Comparison of ENCODE assay signal across 28 cellular contexts in the genomic region with DNA sequence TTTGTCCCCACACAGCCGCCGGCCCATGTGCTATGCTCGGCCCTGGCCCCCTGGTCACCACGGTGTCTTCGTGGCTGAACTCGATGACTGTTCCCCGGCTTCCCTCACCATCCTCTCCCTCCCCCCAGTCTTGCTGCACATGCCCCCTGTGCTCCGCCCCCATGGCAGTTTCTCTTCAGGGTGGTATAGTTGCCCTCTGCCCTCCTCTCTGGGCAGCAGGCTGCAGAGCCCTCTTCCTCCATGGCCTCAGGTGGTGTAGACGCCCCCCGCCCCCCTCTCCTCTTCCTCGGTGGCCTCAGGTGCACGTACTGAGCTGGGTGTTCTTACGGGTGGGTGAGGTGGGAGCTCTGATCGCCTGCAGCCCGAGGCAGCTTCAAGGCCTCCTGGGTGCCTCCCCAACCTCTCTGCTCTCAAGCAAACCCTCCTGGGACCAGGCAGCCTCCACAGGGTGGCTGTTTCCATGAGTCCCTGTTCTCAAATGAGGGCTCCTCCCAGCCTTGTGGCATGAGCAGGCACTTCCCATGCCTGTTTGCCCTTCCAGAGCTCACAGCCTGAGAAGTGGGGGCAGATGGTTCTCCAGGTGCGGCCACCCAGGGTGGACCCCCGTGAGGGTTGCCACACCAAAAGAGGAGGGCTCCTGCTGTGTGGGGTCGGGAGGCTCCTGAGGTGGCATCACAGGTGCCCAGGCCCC. TPM values are rescaled to one million over a fixed set of nuclear protein-coding genes. Genes with fewer than 3 reads are reported as not detected.
DNase-seq lines count a peak whose midpoint lies in the region; ATAC-seq and TF ChIP-seq lines count a peak whose summit lies in the region.
"Had no signal": no experiment of that assay in that cellular context is flagged by ENCODE, and none has a peak within 500 bp of the region (broad histone marks: within the 10 kb centered on the region; RNA-seq: fewer than 3 reads in every experiment).

No MANE protein-coding gene starts in this region.

- H3K9me2 ChIP-seq in GM23248 (ENCODE audit: insufficient read depth) = no peaks in the 10 kb centered on the region

- ATAC-seq in T-helper 17 cell (no peak), psoas muscle (no peak), HG03571 (IDR thresholded peaks at IDR 0.05; ENCODE audit: unreplicated experiment) (no peak)
- ATAC-seq: activated CD8-positive, alpha-beta memory T cell treated with anti-CD3 and anti-CD28 coated beads, Interleukin-2, amount 10 ng/mL, durations not matched to agents 7 days and 5 days; naive thymus-derived CD8-positive, alpha-beta T cell had no signal

- H3K27me3 ChIP-seq in psoas muscle (ENCODE audit: insufficient read depth in 3 of 3, low read length in 2 of 3) (peaks cover 0 to 51% (median 3%) of the 10 kb centered on the region in 3 donors), GM23248 (replicated peaks; ENCODE audit: insufficient read depth) (0 out of 2 replicates have a peak, but pooled peaks cover 3% of the 10 kb centered on the region)

- no peak overlapping the region for H3K27ac Mint-ChIP-seq in activated naive CD4-positive, alpha-beta T cell treated with anti-CD3 and anti-CD28 coated beads for 36 hours
- H3K27ac Mint-ChIP-seq in T-helper 17 cell = no peak overlapping the region
- H3K27ac Mint-ChIP-seq: activated CD4-positive, alpha-beta T cell treated with anti-CD3 and anti-CD28 coated beads, Interleukin-2, amount 10 ng/mL, durations not matched to agents 7 days and 5 days; activated CD8-positive, alpha-beta memory T cell treated with anti-CD3 and anti-CD28 coated beads, Interleukin-2, amount 10 ng/mL, durations not matched to agents 7 days and 5 days; activated T-helper 1 cell treated with anti-CD3 and anti-CD28 coated beads, Interleukin-12 subunit alpha, Interleukin-12 subunit beta, Interleukin-2, Interleukin-4 antibody, amounts not matched to agents 30 ng/mL and 10 ng/mL and 1 ng/mL, durations not matched to agents 14 hours and 24 hours and 36 hours had no signal

- H3K4me1 ChIP-seq in psoas muscle (no peaks in the 10 kb centered on the region), GM23248 (ENCODE audit: insufficient read depth) (no peaks in the 10 kb centered on the region)

- intact Hi-C loops in activated naive CD4-positive, alpha-beta T cell treated with anti-CD3 and anti-CD28 coated beads for 36 hours (cut with micrococcal nuclease) = no loop called here
- intact Hi-C loops in psoas muscle (cut with DNase I) = no loop called here

- no peak overlapping the region for H3K9ac ChIP-seq in GM23248

- no peaks in the 10 kb centered on the region for H3K9me3 Mint-ChIP-seq in activated naive CD4-positive, alpha-beta T cell treated with anti-CD3 and anti-CD28 coated beads for 36 hours
- H3K9me3 Mint-ChIP-seq: activated CD4-positive, alpha-beta T cell treated with anti-CD3 and anti-CD28 coated beads, Interleukin-2, amount 10 ng/mL, durations not matched to agents 7 days and 5 days; activated T-helper 1 cell treated with anti-CD3 and anti-CD28 coated beads, Interleukin-12 subunit alpha, Interleukin-12 subunit beta, Interleukin-2, Interleukin-4 antibody, amounts not matched to agents 30 ng/mL and 10 ng/mL and 1 ng/mL, durations not matched to agents 14 hours and 24 hours and 36 hours; naive thymus-derived CD8-positive, alpha-beta T cell had no signal

- no peaks in the 10 kb centered on the region for H3K27me3 Mint-ChIP-seq in activated naive CD4-positive, alpha-beta T cell treated with anti-CD3 and anti-CD28 coated beads for 36 hours (ENCODE audit: low read depth)
- peaks cover 6% of the 10 kb centered on the region for H3K27me3 Mint-ChIP-seq in T-helper 17 cell
- H3K27me3 Mint-ChIP-seq: activated CD4-positive, alpha-beta T cell treated with anti-CD3 and anti-CD28 coated beads, Interleukin-2, amount 10 ng/mL, durations not matched to agents 7 days and 5 days had no signal

- no peaks in the 10 kb centered on the region for H3F3A ChIP-seq in GM23248 (ENCODE audit: insufficient read depth)

- no peak overlapping the region for H2AFZ ChIP-seq in GM23248

- no peak for TF ChIP-seq CTCF in psoas muscle (IDR thresholded peaks at IDR 0.05)

- no peaks in the 10 kb centered on the region for H3K4me1 Mint-ChIP-seq in activated naive CD4-positive, alpha-beta T cell treated with anti-CD3 and anti-CD28 coated beads for 36 hours (ENCODE audit: low read depth)
- no peaks in the 10 kb centered on the region for H3K4me1 Mint-ChIP-seq in T-helper 17 cell
- H3K4me1 Mint-ChIP-seq: activated CD4-positive, alpha-beta T cell treated with anti-CD3 and anti-CD28 coated beads, Interleukin-2, amount 10 ng/mL, durations not matched to agents 7 days and 5 days; activated CD8-positive, alpha-beta memory T cell treated with anti-CD3 and anti-CD28 coated beads, Interleukin-2, amount 10 ng/mL, durations not matched to agents 7 days and 5 days; naive thymus-derived CD8-positive, alpha-beta T cell had no signal

- in situ Hi-C loops in GM23248 (cut with MboI) = no loop called here

- H3K4me2 ChIP-seq in GM23248 (ENCODE audit: unreplicated experiment) = no peak overlapping the region

- DNase-seq in activated naive CD4-positive, alpha-beta T cell treated with anti-CD3 and anti-CD28 coated beads for 36 hours = peak; percentile 3
- no peak for DNase-seq in activated naive CD4-positive, alpha-beta T cell (lab: John Stamatoyannopoulos, UW)
- peak; percentile 66 for DNase-seq in NCI-H1436 (lab: John Stamatoyannopoulos, UW)
- peak; percentile 2 to 7 (median 3) for DNase-seq in T-helper 17 cell
- peak; percentile 7 to 29 for DNase-seq in psoas muscle
- DNase-seq in GM23248 = no peak
- no peak for DNase-seq in SHP77 treated with DMSO at 0.1 percent for 48 hours (lab: John Stamatoyannopoulos, UW)
- DNase-seq: activated CD4-positive, alpha-beta T cell treated with anti-CD3 and anti-CD28 coated beads, Interleukin-2, amount 10 ng/mL, durations not matched to agents 7 days and 5 days; activated CD8-positive, alpha-beta memory T cell treated with anti-CD3 and anti-CD28 coated beads, Interleukin-2, amount 10 ng/mL, durations not matched to agents 7 days and 5 days; DMS153; midbrain; NCI-H146; NCI-H226; NCI-H774; small intestine; stimulated activated CD4-positive, alpha-beta T cell treated with anti-CD3 and anti-CD28 coated beads, Interleukin-2, amount 100 ng/mL, for 24 hours; trophoblast cell had no signal

- no peak overlapping the region for H3K4me3 ChIP-seq in psoas muscle
- H3K4me3 ChIP-seq in GM23248 = no peak overlapping the region
- H3K4me3 ChIP-seq: dorsolateral prefrontal cortex had no signal

- H3K4me3 Mint-ChIP-seq in activated naive CD4-positive, alpha-beta T cell treated with anti-CD3 and anti-CD28 coated beads for 36 hours = no peak overlapping the region
- H3K4me3 Mint-ChIP-seq in T-helper 17 cell = no peak overlapping the region
- H3K4me3 Mint-ChIP-seq: activated CD4-positive, alpha-beta T cell treated with anti-CD3 and anti-CD28 coated beads, Interleukin-2, amount 10 ng/mL, durations not matched to agents 7 days and 5 days; activated CD8-positive, alpha-beta memory T cell treated with anti-CD3 and anti-CD28 coated beads, Interleukin-2, amount 10 ng/mL, durations not matched to agents 7 days and 5 days; activated T-helper 1 cell treated with anti-CD3 and anti-CD28 coated beads, Interleukin-12 subunit alpha, Interleukin-12 subunit beta, Interleukin-2, Interleukin-4 antibody, amounts not matched to agents 30 ng/mL and 10 ng/mL and 1 ng/mL, durations not matched to agents 14 hours and 24 hours and 36 hours; naive thymus-derived CD8-positive, alpha-beta T cell had no signal

- H3K27ac ChIP-seq in psoas muscle (no peak overlapping the region), GM23248 (no peak overlapping the region)
- H3K27ac ChIP-seq: dorsolateral prefrontal cortex, RWPE1 had no signal

- H3K36me3 Mint-ChIP-seq in activated naive CD4-positive, alpha-beta T cell treated with anti-CD3 and anti-CD28 coated beads for 36 hours (ENCODE audit: low read depth) = no peaks in the 10 kb centered on the region
- no peaks in the 10 kb centered on the region for H3K36me3 Mint-ChIP-seq in T-helper 17 cell (ENCODE audit: low read depth)
- H3K36me3 Mint-ChIP-seq: activated CD8-positive, alpha-beta memory T cell treated with anti-CD3 and anti-CD28 coated beads, Interleukin-2, amount 10 ng/mL, durations not matched to agents 7 days and 5 days; naive thymus-derived CD8-positive, alpha-beta T cell had no signal

- H4K20me1 ChIP-seq in GM23248 (ENCODE audit: insufficient read depth) = no peaks in the 10 kb centered on the region

- 83 to 89% (median 84%) methylated on average over 17 to 18 of the region's 18 CpGs for WGBS in psoas muscle, 3 donors
- 62 to 64% methylated on average over 12 to 18 of the region's 18 CpGs for WGBS in GM23248 (ENCODE audit: low coverage in 1 of 2, low lambda C conversion rate in 2 of 2, missing lambda C conversion rate in 2 of 2), 2 experiments

- CTCF ChIA-PET in activated naive CD4-positive, alpha-beta T cell treated with anti-CD3 and anti-CD28 coated beads for 36 hours (lab: Charles Lee) = no interaction called here

- no peaks in the 10 kb centered on the region for H3K36me3 ChIP-seq in psoas muscle (ENCODE audit: insufficient read depth in 1 of 2, low read depth in 1 of 2)
- no peaks in the 10 kb centered on the region for H3K36me3 ChIP-seq in GM23248 (ENCODE audit: low read depth)

- H3K9me3 ChIP-seq in T-helper 17 cell (ENCODE audit: control insufficient read depth, low read length, poor library complexity, severe bottlenecking) (no peaks in the 10 kb centered on the region), psoas muscle (no peaks in the 10 kb centered on the region), GM23248 (ENCODE audit: low read depth) (no peaks in the 10 kb centered on the region)

- H3K79me2 ChIP-seq in GM23248 (ENCODE audit: insufficient read depth) = no peaks in the 10 kb centered on the region

RNA-seq across cellular contexts. Expression of a gene that starts 24.8 kb away (rescaled TPM):
- total RNA-seq in activated naive CD4-positive, alpha-beta T cell treated with anti-CD3 and anti-CD28 coated beads for 36 hours = under 1 TPM in 1 of 2 experiments, not detected in 1; 0.05 TPM
- total RNA-seq in T-helper 17 cell (under 1 TPM in 1 of 2 donors, not detected in 1; 0.10 TPM), psoas muscle (not detected)
- polyA plus RNA-seq in psoas muscle (under 1 TPM in 2 of 3 donors, not detected in 1; 0.08 to 0.09 TPM), GM23248 (2016; fragmentation: Nextera tagmentation; extraction: Ambion mirVana) (not detected in 2 replicates)
- total RNA-seq in GM23248 (2014; rRNA removed; shearing (Covaris generic)) = not detected in 2 replicates
- total RNA-seq: activated CD4-positive, alpha-beta T cell treated with anti-CD3 and anti-CD28 coated beads, Interleukin-2, amount 10 ng/mL, durations not matched to agents 7 days and 5 days; activated CD8-positive, alpha-beta memory T cell treated with anti-CD3 and anti-CD28 coated beads, Interleukin-2, amount 10 ng/mL, durations not matched to agents 7 days and 5 days; activated T-helper 1 cell treated with anti-CD3 and anti-CD28 coated beads, Interleukin-12 subunit alpha, Interleukin-12 subunit beta, Interleukin-2, Interleukin-4 antibody, amounts not matched to agents 30 ng/mL and 10 ng/mL and 1 ng/mL, durations not matched to agents 14 hours and 24 hours and 36 hours; endothelial cell of umbilical vein; fibroblast of lung; lower leg skin; osteoblast; renal cortical epithelial cell had no signal
- polyA plus RNA-seq: BJ; endothelial cell of umbilical vein; fibroblast of lung; naive thymus-derived CD8-positive, alpha-beta T cell had no signal

RNA-seq across cellular contexts. Expression of a gene that starts 43.4 kb away (rescaled TPM):
- not detected for total RNA-seq in activated naive CD4-positive, alpha-beta T cell treated with anti-CD3 and anti-CD28 coated beads for 36 hours
- not detected for total RNA-seq in T-helper 17 cell
- under 1 TPM in 2 of 4 donors, not detected in 2; 0.24 to 0.41 TPM for total RNA-seq in psoas muscle
- polyA plus RNA-seq in psoas muscle = under 1 TPM in 1 of 3 donors, not detected in 2; 0.01 TPM
- total RNA-seq in GM23248 (2014; rRNA removed; shearing (Covaris generic)) = not detected in 2 replicates
- polyA plus RNA-seq in GM23248 (2016; fragmentation: Nextera tagmentation; extraction: Ambion mirVana) = not detected in 2 replicates
- total RNA-seq: activated CD4-positive, alpha-beta T cell treated with anti-CD3 and anti-CD28 coated beads, Interleukin-2, amount 10 ng/mL, durations not matched to agents 7 days and 5 days; activated CD8-positive, alpha-beta memory T cell treated with anti-CD3 and anti-CD28 coated beads, Interleukin-2, amount 10 ng/mL, durations not matched to agents 7 days and 5 days; activated T-helper 1 cell treated with anti-CD3 and anti-CD28 coated beads, Interleukin-12 subunit alpha, Interleukin-12 subunit beta, Interleukin-2, Interleukin-4 antibody, amounts not matched to agents 30 ng/mL and 10 ng/mL and 1 ng/mL, durations not matched to agents 14 hours and 24 hours and 36 hours; endothelial cell of umbilical vein; fibroblast of lung; naive thymus-derived CD8-positive, alpha-beta T cell; osteoblast; renal cortical epithelial cell had no signal
- polyA plus RNA-seq: BJ; endothelial cell of umbilical vein; fibroblast of lung; naive thymus-derived CD8-positive, alpha-beta T cell had no signal

RNA-seq across cellular contexts. Expression of a gene that starts 45.1 kb away (rescaled TPM):
- total RNA-seq in activated naive CD4-positive, alpha-beta T cell treated with anti-CD3 and anti-CD28 coated beads for 36 hours = 10 to 100 TPM; 82.4 to 89.4 TPM
- 100 to 1,000 TPM; 108 to 128 TPM for total RNA-seq in T-helper 17 cell
- total RNA-seq in psoas muscle = 10 to 100 TPM; 19.9 to 42.2 (median 25.5) TPM
- 10 to 100 TPM; 22.3 to 42.0 (median 30.4) TPM for polyA plus RNA-seq in psoas muscle
- total RNA-seq in GM23248 (2014; rRNA removed; shearing (Covaris generic)) = 88.5 and 105 TPM in 2 replicates
- 59.9 and 69.0 TPM in 2 replicates for polyA plus RNA-seq in GM23248 (2016; fragmentation: Nextera tagmentation; extraction: Ambion mirVana)

Comparison
In these comparisons a context has a peak if more than half of its experiments do, and no peak if none do; other contexts are left out.
1. DNase-seq: peak in activated naive CD4-positive, alpha-beta T cell treated with anti-CD3 and anti-CD28 coated beads for 36 hours (single experiment), NCI-H1436 (single experiment), T-helper 17 cell (3 of 3) and psoas muscle (2 of 2); none in activated naive CD4-positive, alpha-beta T cell (0 of 4), GM23248 (single experiment) and SHP77 treated with DMSO at 0.1 percent for 48 hours (single experiment).